8 cellular contexts compared by ENCODE assay signal in the genomic region with DNA sequence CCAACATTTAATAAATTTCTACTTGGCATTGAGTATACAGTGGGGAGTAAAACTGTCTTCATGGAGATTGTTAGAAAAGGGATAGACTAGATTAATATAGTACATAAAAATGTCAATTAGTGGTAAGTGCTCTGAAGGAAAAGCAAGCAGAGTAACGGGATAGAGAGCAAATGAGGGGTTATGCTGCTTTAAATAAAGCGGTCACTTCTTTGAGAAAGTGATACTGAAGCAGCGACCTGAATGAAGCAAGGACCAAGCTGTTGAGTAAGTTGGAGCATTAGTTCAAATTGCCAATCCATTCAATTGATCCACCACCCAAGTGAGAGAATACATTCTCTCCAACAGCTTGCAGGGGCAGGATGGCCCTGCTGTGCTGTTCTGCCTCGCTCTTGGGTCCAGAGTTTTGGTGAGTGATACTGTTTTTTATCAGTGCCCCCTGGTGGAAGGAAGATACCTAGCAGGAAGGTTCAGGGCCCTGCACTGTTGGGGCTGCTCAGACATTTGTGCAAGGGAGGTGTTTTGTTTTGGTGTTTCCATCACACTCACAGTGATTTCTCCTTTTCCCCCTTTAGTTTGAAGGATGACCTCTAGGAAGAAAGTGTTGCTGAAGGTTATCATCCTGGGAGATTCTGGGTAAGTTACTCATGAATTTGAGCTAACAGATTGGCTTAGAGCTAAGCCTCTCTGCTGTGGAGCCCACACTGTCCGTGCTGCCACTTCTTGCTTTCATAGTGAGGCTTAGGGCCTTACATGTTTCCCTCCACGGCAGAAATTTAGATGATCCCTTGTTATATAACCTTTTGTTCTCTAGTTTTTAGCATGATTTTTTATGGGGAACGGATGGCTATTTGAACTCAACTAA.
DNase-seq lines count a peak whose midpoint lies in the region; ATAC-seq, FAIRE-seq and TF ChIP-seq lines count a peak whose summit lies in the region.

No MANE protein-coding gene starts in this region.

- peak; percentile 25 for DNase-seq in DMS53 treated with DMSO at 0.1 percent for 48 hours (lab: John Stamatoyannopoulos, UW; ENCODE audit: unreplicated experiment)
- DNase-seq in RWPE1 (ENCODE audit: low spot score): peak; percentile 56
- peak; percentile 51 for DNase-seq in activated gamma-delta T cell treated with anti-CD3 and anti-CD28 coated beads, Interleukin-2, amount 50 U/mL, for 16 hours (ENCODE audit: low read depth)
- peak in 4 of 6 donors; percentile 33 to 64 (median 44) for DNase-seq in pancreas

- no peak for FAIRE-seq in pancreas (lab: Jason Lieb, UNC)

- H3K79me2 ChIP-seq in KMS-11 (ENCODE audit: insufficient read depth, low read depth): peaks cover 24% of the 10 kb centered on the region; the same call in 1 of the 2 replicates

- H3K27me3 ChIP-seq in KMS-11 (ENCODE audit: insufficient read depth, low read depth) (no peaks in the 10 kb centered on the region), gastroesophageal sphincter (no peaks in the 10 kb centered on the region), pancreas (no peaks in the 10 kb centered on the region)

- H2AFZ ChIP-seq in KMS-11 (ENCODE audit: low read depth): no peak overlapping the region

- H3K9me3 ChIP-seq in gastroesophageal sphincter: no peaks in the 10 kb centered on the region
- no peaks in the 10 kb centered on the region for H3K9me3 ChIP-seq in pancreas

- peaks cover 36% of the 10 kb centered on the region for H3K4me1 ChIP-seq in KMS-11 (ENCODE audit: low read depth, poor library complexity, severe bottlenecking)
- H3K4me1 ChIP-seq in gastroesophageal sphincter: peaks cover 10 to 64% (median 13%) of the 10 kb centered on the region in 3 donors
- H3K4me1 ChIP-seq in pancreas: peaks cover 0 to 6% (median 0%) of the 10 kb centered on the region in 3 donors

- TF ChIP-seq CTCF in KMS-11 (conservative IDR thresholded peaks at IDR 0.05; ENCODE audit: low read depth, low read length) (peak; percentile 91), RWPE1 (conservative IDR thresholded peaks at IDR 0.05; ENCODE audit: low read depth) (peak; percentile 68), gastroesophageal sphincter (IDR thresholded peaks at IDR 0.05) (peak; percentile 75 to 87 (median 84)), pancreas (IDR thresholded peaks at IDR 0.05) (peak; percentile 58 to 73 (median 66))

- H3K36me3 ChIP-seq in KMS-11 (ENCODE audit: insufficient read depth) (no peaks in the 10 kb centered on the region), gastroesophageal sphincter (peaks cover 2 to 44% of the 10 kb centered on the region in 2 donors), pancreas (peaks cover 0 to 30% (median 17%) of the 10 kb centered on the region in 3 donors)

- no peak for TF ChIP-seq EP300 in gastroesophageal sphincter (IDR thresholded peaks at IDR 0.05)

- intact Hi-C loops in pancreas (cut with DNase I): loop anchor here in 2 of 3 donors (10.0 kb wide), 3 partner anchors 110 to 180 kb away; no protein-coding TSS in a partner anchor

- H3K4me3 ChIP-seq in KMS-11 (IDR thresholded peaks at IDR 0.05; ENCODE audit: insufficient read depth, low read depth, low read length) (no peak overlapping the region), gastroesophageal sphincter (no peak overlapping the region), pancreas (no peak overlapping the region)

- H3K27ac ChIP-seq in KMS-11 (no peak overlapping the region), RWPE1 (peak overlapping the region; percentile 82), gastroesophageal sphincter (peak overlapping the region in 3 of 4 donors; percentile 41 to 53 (median 47)), pancreas (no peak overlapping the region)

- TF ChIP-seq POLR2A in gastroesophageal sphincter (IDR thresholded peaks at IDR 0.05): no peak

- no peak overlapping the region for H3K9ac ChIP-seq in KMS-11

- POLR2A ChIA-PET in RWPE1 (lab: Yijun Ruan, JAX; ENCODE audit: low non-redundant PET): no interaction called here

- no peak overlapping the region for H3K4me2 ChIP-seq in KMS-11

- H4K20me1 ChIP-seq in KMS-11 (ENCODE audit: insufficient read depth): 0 out of 2 replicates have a peak, but pooled peaks cover 4% of the 10 kb centered on the region

- ATAC-seq in GM21576 (IDR thresholded peaks at IDR 0.05; ENCODE audit: unreplicated experiment) (peak; percentile 70), gastroesophageal sphincter (peak; percentile 93), pancreas (peak; percentile 93 to 98 (median 98)), HG03039 (IDR thresholded peaks at IDR 0.05; ENCODE audit: unreplicated experiment) (no peak)

- CTCF ChIA-PET in RWPE1 (lab: Yijun Ruan, JAX): interaction anchor here (0.6 to 1.3 kb wide), 5 partner anchors 12 to 1089 kb away, joined by 3 to 5 read pairs (median 3); no protein-coding TSS in a partner anchor

- WGBS in gastroesophageal sphincter (ENCODE audit: low coverage in 1 of 2), 2 donors: 42 to 55% methylated on average over 5 of the region's 7 CpGs
- 56 to 68% methylated on average over 7 of the region's 7 CpGs for WGBS in pancreas, 2 donors

Comparison
In these comparisons a context has a peak if more than half of its experiments do, and no peak if none do; other contexts are left out.
1. H3K27ac ChIP-seq: peak in RWPE1 (single experiment) and gastroesophageal sphincter (3 of 4); none in KMS-11 (single experiment) and pancreas (0 of 4).
2. Peak in every context shown above with its lines, with median percentiles within 50 percentile points of each other: DNase-seq and CTCF ChIP-seq.